ENCODE assay signal across 27 cellular contexts in the genomic region with DNA sequence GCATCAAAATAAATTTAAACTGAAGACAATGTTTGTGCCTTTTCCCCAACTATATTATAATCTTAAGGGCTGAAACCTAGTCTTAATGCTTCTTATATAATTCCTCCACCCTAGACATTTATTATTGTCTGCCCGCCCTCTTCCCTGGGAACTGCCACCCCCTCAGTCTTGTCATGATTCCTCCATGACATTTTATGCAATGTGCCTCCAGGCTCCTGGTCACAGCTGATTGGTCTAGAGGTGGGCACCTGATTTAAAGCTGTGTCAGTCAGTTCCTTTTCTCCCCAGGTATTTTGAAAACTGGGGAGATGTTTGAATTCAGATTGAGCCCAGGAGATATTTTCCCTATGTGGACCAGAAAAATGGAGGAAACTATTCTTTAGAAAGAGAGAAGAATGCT.
"Had no signal": no experiment of that assay in that cellular context is flagged by ENCODE, and none has a peak within 500 bp of the region (broad histone marks: within the 10 kb centered on the region; RNA-seq: fewer than 3 reads in every experiment).

No MANE protein-coding gene starts in this region.

- DNase-seq: naive thymus-derived CD8-positive, alpha-beta T cell; nephron progenitor cell; pancreas; right cardiac atrium; right lobe of liver; sigmoid colon; small intestine; stimulated activated CD4-positive, alpha-beta T cell treated with anti-CD3 and anti-CD28 coated beads, Interleukin-15, amount 100 ng/mL, for 24 hours; stimulated activated CD4-positive, alpha-beta T cell treated with anti-CD3 and anti-CD28 coated beads, Interleukin-2, amount 100 ng/mL, for 24 hours; stimulated activated CD4-positive, alpha-beta T cell treated with anti-CD3 and anti-CD28 coated beads, Interleukin-2, amount 100 ng/mL, for 48 hours; stimulated activated CD4-positive, alpha-beta T cell treated with anti-CD3 and anti-CD28 coated beads, Interleukin-4, amount 100 ng/mL, for 24 hours; stimulated activated naive CD4-positive, alpha-beta T cell; stimulated activated naive CD8-positive, alpha-beta T cell treated with anti-CD3 and anti-CD28 coated beads, Interleukin-15, amount 100 ng/mL, for 72 hours; stimulated activated naive CD8-positive, alpha-beta T cell treated with anti-CD3 and anti-CD28 coated beads, Interleukin-15, Interleukin-2, amounts not matched to agents 100 U/mL and 50 U/mL, for 24 hours; substantia nigra; testis; tibial artery; transverse colon; upper lobe of right lung; uterus had no signal

- H3K27ac ChIP-seq: neutrophil, pancreas, prostate gland, right lobe of liver, sigmoid colon, suprapubic skin, testis, tibial artery, transverse colon, upper lobe of right lung, uterus had no signal

- H3K4me3 Mint-ChIP-seq: naive thymus-derived CD8-positive, alpha-beta T cell; natural killer cell treated with Interleukin-12 subunit alpha and Interleukin-12 subunit beta and Interleukin-15 and Interleukin-18, amount 100 ng/mL, for 72 hours; nephron progenitor cell; neural crest cell; stimulated activated effector memory CD8-positive, alpha-beta T cell treated with anti-CD3 and anti-CD28 coated beads, Interleukin-12 subunit alpha, Interleukin-12 subunit beta, amount 100 ng/mL, for 72 hours; stimulated activated naive CD8-positive, alpha-beta T cell treated with anti-CD3 and anti-CD28 coated beads, Interleukin-15, amount 100 ng/mL, for 72 hours; type B pancreatic cell had no signal

- ATAC-seq: naive thymus-derived CD8-positive, alpha-beta T cell; natural killer cell treated with Interleukin-12 subunit alpha and Interleukin-12 subunit beta and Interleukin-15 and Interleukin-18, amount 100 ng/mL, for 72 hours; pancreas; right cardiac atrium; right lobe of liver; stimulated activated effector memory CD8-positive, alpha-beta T cell treated with anti-CD3 and anti-CD28 coated beads, Interleukin-12 subunit alpha, Interleukin-12 subunit beta, amount 100 ng/mL, for 72 hours; stimulated activated naive CD8-positive, alpha-beta T cell treated with anti-CD3 and anti-CD28 coated beads, Interleukin-15, amount 100 ng/mL, for 72 hours; stimulated activated naive CD8-positive, alpha-beta T cell treated with anti-CD3 and anti-CD28 coated beads, Interleukin-15, Interleukin-2, amounts not matched to agents 100 U/mL and 50 U/mL, for 24 hours; upper lobe of right lung had no signal

- H3K36me3 Mint-ChIP-seq: stimulated activated effector memory CD8-positive, alpha-beta T cell treated with anti-CD3 and anti-CD28 coated beads, Interleukin-12 subunit alpha, Interleukin-12 subunit beta, amount 100 ng/mL, for 72 hours; type B pancreatic cell had no signal

- H3K27ac Mint-ChIP-seq: naive thymus-derived CD8-positive, alpha-beta T cell; natural killer cell treated with Interleukin-12 subunit alpha and Interleukin-12 subunit beta and Interleukin-15 and Interleukin-18, amount 100 ng/mL, for 72 hours; nephron progenitor cell; stimulated activated effector memory CD8-positive, alpha-beta T cell treated with anti-CD3 and anti-CD28 coated beads, Interleukin-12 subunit alpha, Interleukin-12 subunit beta, amount 100 ng/mL, for 72 hours; stimulated activated naive CD8-positive, alpha-beta T cell treated with anti-CD3 and anti-CD28 coated beads, Interleukin-15, amount 100 ng/mL, for 72 hours; type B pancreatic cell had no signal

- H3K4me1 Mint-ChIP-seq: naive thymus-derived CD8-positive, alpha-beta T cell; nephron progenitor cell; neural crest cell; stimulated activated effector memory CD8-positive, alpha-beta T cell treated with anti-CD3 and anti-CD28 coated beads, Interleukin-12 subunit alpha, Interleukin-12 subunit beta, amount 100 ng/mL, for 72 hours; stimulated activated naive CD8-positive, alpha-beta T cell treated with anti-CD3 and anti-CD28 coated beads, Interleukin-15, amount 100 ng/mL, for 72 hours had no signal
